17 cellular contexts compared by ENCODE assay signal in genomic region chr7:3923307-3923918, GRCh38.
DNase-seq lines count a peak whose midpoint lies in the region; ATAC-seq, FAIRE-seq and TF ChIP-seq lines count a peak whose summit lies in the region.
"Had no signal": no experiment of that assay in that cellular context is flagged by ENCODE, and none has a peak within 500 bp of the region (broad histone marks: within the 10 kb centered on the region; RNA-seq: fewer than 3 reads in every experiment).

No MANE protein-coding gene starts in this region.

- WGBS in neuronal stem cell (ENCODE audit: extremely low coverage in 2 of 2, insufficient read length in 2 of 2, insufficient replicate concordance in 1 of 2), 2 donors: no CpG with 5 or more reads among the region's 10 CpGs

- H3K4me3 ChIP-seq in SJSA1 (no peak overlapping the region), lower lobe of right lung (no peak overlapping the region), neuronal stem cell (ENCODE audit: low read length in 2 of 2) (no peak overlapping the region)
- H3K4me3 ChIP-seq: A549 had no signal

- no peak overlapping the region for H2AK5ac ChIP-seq in neuronal stem cell (ENCODE audit: low read depth, low read length)

- FAIRE-seq in urothelium cell line (lab: Jason Lieb, UNC): peak; percentile 23
- FAIRE-seq: A549, D721Med, HepG2 had no signal

- intact Hi-C loops in lower lobe of right lung (cut with DNase I): no loop called here

- ATAC-seq in lower lobe of right lung: peak; percentile 76 to 80
- ATAC-seq in SK-N-SH treated with all-trans-retinoic acid at 6 μM for 48 hours: no peak
- ATAC-seq: A549; CD8-positive, alpha-beta T cell; HepG2 had no signal

- peak overlapping the region; percentile 36 for H3K23ac ChIP-seq in neuronal stem cell (ENCODE audit: low read depth, low read length, poor library complexity)

- H3K36me3 ChIP-seq in SJSA1: no peaks in the 10 kb centered on the region
- H3K36me3 ChIP-seq in lower lobe of right lung: no peaks in the 10 kb centered on the region
- no peaks in the 10 kb centered on the region for H3K36me3 ChIP-seq in neuronal stem cell (replicated peaks in 1 of 2; ENCODE audit: control insufficient read depth in 2 of 2, insufficient read depth in 2 of 2, low read length in 2 of 2)
- H3K36me3 ChIP-seq: BE2C had no signal

- DNase-seq in SJSA1 (ENCODE audit: low read depth in 1 of 2, low spot score in 2 of 2) (no peak), lower lobe of right lung (no peak), neuronal stem cell (ENCODE audit: low spot score) (no peak), urothelium cell line (ENCODE audit: low spot score) (no peak), C1 segment of cervical spinal cord (lab: John Stamatoyannopoulos, UW) (no peak), NCI-H2196 treated with DMSO at 0.1 percent for 48 hours (lab: John Stamatoyannopoulos, UW; ENCODE audit: unreplicated experiment) (no peak)
- DNase-seq: BE2C; CD8-positive, alpha-beta T cell; COR-L47; DMS153; GF-D8; HCEC 1CT; HFFc6 had no signal

- no peak overlapping the region for H2BK12ac ChIP-seq in neuronal stem cell (ENCODE audit: low read length)

- peaks cover 25% of the 10 kb centered on the region for H3K4me1 ChIP-seq in SJSA1 (replicated peaks)
- peaks cover 17% of the 10 kb centered on the region for H3K4me1 ChIP-seq in lower lobe of right lung
- H3K4me1 ChIP-seq in neuronal stem cell (ENCODE audit: control insufficient read depth in 2 of 2, insufficient read depth in 1 of 2, low read depth in 1 of 2, low read length in 2 of 2): peaks cover 1 to 2% of the 10 kb centered on the region in 2 donors
- H3K4me1 ChIP-seq: BE2C had no signal

- no peak overlapping the region for H3K14ac ChIP-seq in neuronal stem cell (ENCODE audit: low read length)

- H3K27me3 ChIP-seq in SJSA1 (replicated peaks) (no peaks in the 10 kb centered on the region), lower lobe of right lung (ENCODE audit: low read depth) (no peaks in the 10 kb centered on the region), neuronal stem cell (ENCODE audit: control insufficient read depth in 3 of 3, insufficient read depth in 3 of 3, low read depth in 1 of 3, low read length in 3 of 3) (no peaks in the 10 kb centered on the region)
- H3K27me3 ChIP-seq: BE2C had no signal

- no peaks in the 10 kb centered on the region for H3K79me1 ChIP-seq in neuronal stem cell (ENCODE audit: low read depth, low read length)

- no peak overlapping the region for H4K8ac ChIP-seq in neuronal stem cell (ENCODE audit: low read depth, low read length)

- no peak overlapping the region for H2AFZ ChIP-seq in neuronal stem cell (ENCODE audit: low read length)

- H3K4me2 ChIP-seq in neuronal stem cell (ENCODE audit: insufficient read depth, low read length, poor library complexity, severe bottlenecking): no peak overlapping the region

- no peak overlapping the region for H2BK15ac ChIP-seq in neuronal stem cell (ENCODE audit: low read length)

- no peak for TF ChIP-seq CTCF in lower lobe of right lung (IDR thresholded peaks at IDR 0.05)

- no peak overlapping the region for H4K91ac ChIP-seq in neuronal stem cell (ENCODE audit: low read depth, low read length, poor library complexity)

- H2BK5ac ChIP-seq in neuronal stem cell (ENCODE audit: low read length): no peak overlapping the region

- peak overlapping the region; percentile 85 for H3K27ac ChIP-seq in SJSA1
- no peak overlapping the region for H3K27ac ChIP-seq in lower lobe of right lung
- no peak overlapping the region for H3K27ac ChIP-seq in neuronal stem cell (replicated peaks; ENCODE audit: low read length)

- no peak overlapping the region for H2BK120ac ChIP-seq in neuronal stem cell (ENCODE audit: low read depth, low read length)

- no peaks in the 10 kb centered on the region for H3K9me3 ChIP-seq in SJSA1 (replicated peaks)
- H3K9me3 ChIP-seq in lower lobe of right lung: no peaks in the 10 kb centered on the region
- H3K9me3 ChIP-seq in neuronal stem cell (replicated peaks in 1 of 2; ENCODE audit: control insufficient read depth in 2 of 2, insufficient read depth in 1 of 2, low read depth in 1 of 2, low read length in 2 of 2): peaks cover 2 to 4% of the 10 kb centered on the region in 2 donors
- H3K9me3 ChIP-seq: A549, BE2C had no signal

- no peak overlapping the region for H3K4ac ChIP-seq in neuronal stem cell (ENCODE audit: low read length)

- no peak overlapping the region for H3K18ac ChIP-seq in neuronal stem cell (ENCODE audit: low read length)

- no peak overlapping the region for H3K9ac ChIP-seq in neuronal stem cell (ENCODE audit: low read depth, low read length, poor library complexity)

TF ChIP-seq in SK-N-SH treated with all-trans-retinoic acid at 6 μM for 48 hours, 23 proteins besides CTCF, POLR2A, EP300 and RAD21:
- no peak for TF ChIP-seq ZNF70 (CRISPR knock-in tag; IDR thresholded peaks at IDR 0.05)
- TF ChIP-seq CSDC2 (CRISPR knock-in tag; IDR thresholded peaks at IDR 0.05): no peak
- TF ChIP-seq RARB (CRISPR knock-in tag; IDR thresholded peaks at IDR 0.05): no peak
- TF ChIP-seq POU6F1 (CRISPR knock-in tag; IDR thresholded peaks at IDR 0.05; ENCODE audit: borderline replicate concordance, low read depth): no peak
- no peak for TF ChIP-seq TCF4 (CRISPR knock-in tag; IDR thresholded peaks at IDR 0.05; ENCODE audit: borderline replicate concordance)
- TF ChIP-seq GLIS3 (CRISPR knock-in tag; IDR thresholded peaks at IDR 0.05): no peak
- no peak for TF ChIP-seq OSR1 (CRISPR knock-in tag; IDR thresholded peaks at IDR 0.05)
- TF ChIP-seq ZNF8 (CRISPR knock-in tag; IDR thresholded peaks at IDR 0.05): no peak
- TF ChIP-seq PATZ1 (CRISPR knock-in tag; IDR thresholded peaks at IDR 0.05; ENCODE audit: borderline replicate concordance): no peak
- no peak for TF ChIP-seq CREB5 (CRISPR knock-in tag; IDR thresholded peaks at IDR 0.05; ENCODE audit: low read depth)
- TF ChIP-seq ZNF565 (CRISPR knock-in tag; conservative IDR thresholded peaks at IDR 0.05; ENCODE audit: low read depth): no peak
- TF ChIP-seq ISL1 (CRISPR knock-in tag; IDR thresholded peaks at IDR 0.05): no peak
- TF ChIP-seq ZC3H10 (CRISPR knock-in tag; IDR thresholded peaks at IDR 0.05): no peak
- TF ChIP-seq ZFP30 (CRISPR knock-in tag; IDR thresholded peaks at IDR 0.05): no peak
- TF ChIP-seq PPARA (CRISPR knock-in tag; IDR thresholded peaks at IDR 0.05; ENCODE audit: borderline replicate concordance): no peak
- no peak for TF ChIP-seq BACH2 (CRISPR knock-in tag; IDR thresholded peaks at IDR 0.05; ENCODE audit: borderline replicate concordance)
- TF ChIP-seq CSRNP3 (CRISPR knock-in tag; IDR thresholded peaks at IDR 0.05): no peak
